Comparison of ENCODE assay signal across 8 cellular contexts in genomic region chr16:85688586-85689284, GRCh38. TPM values are rescaled to one million over a fixed set of nuclear protein-coding genes. Genes with fewer than 3 reads are reported as not detected.
A peak's percentile ranks its signal among the peaks of the same experiment; 100 is the strongest.
DNase-seq lines count a peak whose midpoint lies in the region; ATAC-seq and TF ChIP-seq lines count a peak whose summit lies in the region.

TSS of gene GINS2 (minus strand) at chr16:85688954. CDS start at chr16:85688898, 56 bp downstream.

- WGBS in lower leg skin, 2 donors = 1 to 2% methylated on average over 14 to 38 of the region's 86 CpGs

- ATAC-seq in GM19324 (IDR thresholded peaks at IDR 0.05; ENCODE audit: low FRiP score, unreplicated experiment) (peak; percentile 92), HG03457 (IDR thresholded peaks at IDR 0.05; ENCODE audit: unreplicated experiment) (peak; percentile 88)

- peaks cover 34% of the 10 kb centered on the region for H4K20me1 ChIP-seq in BLaER1

- intact Hi-C loops in dorsolateral prefrontal cortex (cut with DNase I) = no loop called here
- intact Hi-C loops in lower leg skin (cut with DNase I; ENCODE audit: low total_unique reads) = no loop called here

- H3K36me3 ChIP-seq in BLaER1 = peaks cover 24% of the 10 kb centered on the region

- H3K4me2 ChIP-seq in BLaER1 = peak within 1 kb of the TSS; percentile 96

- peaks cover 43% of the 10 kb centered on the region for H3K4me1 ChIP-seq in BLaER1

- H3K27me3 ChIP-seq in BLaER1 (no peaks in the 10 kb centered on the region), dorsolateral prefrontal cortex (no peaks in the 10 kb centered on the region)

- no peak for TF ChIP-seq POLR2A in lower leg skin (IDR thresholded peaks at IDR 0.05)

- DNase-seq in NCI-H774 (lab: John Stamatoyannopoulos, UW) (peak; percentile 81), dorsolateral prefrontal cortex (peak; percentile 74 to 92 (median 84)), lower leg skin (ENCODE audit: low spot score in 2 of 2) (peak; percentile 81 to 96)
- peak; percentile 82 to 88 for DNase-seq in activated CD4-positive, alpha-beta T cell treated with anti-CD3 and anti-CD28 coated beads, Interleukin-2, amount 50 U/mL, for 4 hours
- DNase-seq in stimulated activated CD4-positive, alpha-beta T cell treated with anti-CD3 and anti-CD28 coated beads, Interleukin-4, amount 100 ng/mL, for 24 hours = peak; percentile 90

- H3K9ac ChIP-seq in BLaER1 = peak within 1 kb of the TSS; percentile 87

- H3K27ac ChIP-seq in BLaER1 (peak within 1 kb of the TSS; percentile 85), dorsolateral prefrontal cortex (peak within 1 kb of the TSS in 1 of 59 donors; percentile 11)

- peak within 1 kb of the TSS; percentile 88 for H3K4me3 ChIP-seq in BLaER1
- H3K4me3 ChIP-seq in dorsolateral prefrontal cortex = peak within 1 kb of the TSS; percentile 31 to 90 (median 74)
- peak within 1 kb of the TSS; percentile 35 for H3K4me3 ChIP-seq in lower leg skin (ENCODE audit: low read depth, poor library complexity, severe bottlenecking)

- TF ChIP-seq CTCF in dorsolateral prefrontal cortex (IDR thresholded peaks at IDR 0.05 in 54 of 56, conservative IDR thresholded peaks at IDR 0.05 in 2 of 56; ENCODE audit: low read depth in 1 of 56, partially characterized antibody in 56 of 56) (peak in 7 of 56 donors; percentile 1 to 35 (median 17)), lower leg skin (IDR thresholded peaks at IDR 0.05) (no peak)

- no peaks in the 10 kb centered on the region for H3K9me3 ChIP-seq in BLaER1

RNA-seq across cellular contexts. Expression of gene GINS2, which starts in this region (rescaled TPM):
- total RNA-seq in dorsolateral prefrontal cortex = 1 to 10 TPM in 113 of 120 experiments, under 1 TPM in 7; 0.61 to 8.5 (median 2.2) TPM
- total RNA-seq in lower leg skin = under 1 TPM in 3 of 4 donors, not detected in 1; 0.38 to 0.98 (median 0.91) TPM

Comparison
In these comparisons a context has a peak if more than half of its experiments do, and no peak if none do; other contexts are left out.
1. Peak in DNase-seq and H3K4me3 ChIP-seq in lower leg skin; RNA of the gene not detected or under 1 TPM.
2. H3K4me3 ChIP-seq: peak in every context shown above with its lines; median percentile 88 in BLaER1; 74 in dorsolateral prefrontal cortex; 35 in lower leg skin.